ENCODE assay signal across 1 cellular context in the genomic region with DNA sequence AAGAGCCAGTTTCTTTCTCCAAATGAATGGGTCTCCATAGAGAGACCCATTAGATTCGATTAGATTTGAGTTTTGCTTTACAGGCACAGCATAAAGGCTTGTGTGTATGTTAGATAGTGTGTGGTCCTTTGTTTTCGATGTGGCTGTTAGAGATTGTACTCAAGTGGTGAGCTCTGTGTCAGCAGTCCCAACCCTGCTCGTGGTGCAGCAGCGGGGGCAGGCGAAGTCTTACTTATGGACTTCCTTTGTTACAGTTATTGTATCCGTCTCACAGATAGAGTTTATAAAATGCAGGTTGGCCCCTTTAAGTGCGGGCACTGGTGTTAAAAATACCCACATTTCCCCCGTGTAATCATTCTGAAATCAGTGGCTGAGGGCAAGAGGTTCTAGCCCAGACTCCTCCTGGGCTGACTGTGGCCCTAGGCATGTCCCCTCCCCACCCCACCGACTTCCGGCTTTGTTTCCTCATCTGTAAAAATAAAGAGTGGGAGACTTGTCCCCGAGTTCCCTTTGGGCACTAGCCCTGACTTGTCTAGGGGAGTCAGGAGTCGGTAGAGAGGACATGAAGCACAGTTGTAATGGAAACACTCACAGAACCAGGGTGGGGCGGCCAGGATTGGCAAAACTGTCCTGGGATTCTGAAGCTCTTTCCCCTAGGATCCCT.
TF ChIP-seq lines count a peak whose summit lies in the region.

No MANE protein-coding gene starts in this region.

TF ChIP-seq in HepG2, 621 proteins besides CTCF, POLR2A, EP300 and RAD21 (continued from another document):
- TF ChIP-seq, protein P1, sequence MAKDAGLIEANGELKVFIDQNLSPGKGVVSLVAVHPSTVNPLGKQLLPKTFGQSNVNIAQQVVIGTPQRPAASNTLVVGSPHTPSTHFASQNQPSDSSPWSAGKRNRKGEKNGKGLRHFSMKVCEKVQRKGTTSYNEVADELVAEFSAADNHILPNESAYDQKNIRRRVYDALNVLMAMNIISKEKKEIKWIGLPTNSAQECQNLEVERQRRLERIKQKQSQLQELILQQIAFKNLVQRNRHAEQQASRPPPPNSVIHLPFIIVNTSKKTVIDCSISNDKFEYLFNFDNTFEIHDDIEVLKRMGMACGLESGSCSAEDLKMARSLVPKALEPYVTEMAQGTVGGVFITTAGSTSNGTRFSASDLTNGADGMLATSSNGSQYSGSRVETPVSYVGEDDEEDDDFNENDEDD (CRISPR knock-in tag; IDR thresholded peaks at IDR 0.05; ENCODE audit: borderline replicate concordance), result no peak
- TF ChIP-seq GTF3A (CRISPR knock-in tag; conservative IDR thresholded peaks at IDR 0.05), result no peak
- no peak for TF ChIP-seq ZMYM3 (CRISPR knock-in tag; IDR thresholded peaks at IDR 0.05)
- no peak for TF ChIP-seq HNRNPUL1 (IDR thresholded peaks at IDR 0.05; ENCODE audit: low read depth, low read length)
- TF ChIP-seq ZNF251 (CRISPR knock-in tag; IDR thresholded peaks at IDR 0.05), result no peak
- no peak for TF ChIP-seq HDAC2 (CRISPR knock-in tag; IDR thresholded peaks at IDR 0.05)
- TF ChIP-seq, protein P2, sequence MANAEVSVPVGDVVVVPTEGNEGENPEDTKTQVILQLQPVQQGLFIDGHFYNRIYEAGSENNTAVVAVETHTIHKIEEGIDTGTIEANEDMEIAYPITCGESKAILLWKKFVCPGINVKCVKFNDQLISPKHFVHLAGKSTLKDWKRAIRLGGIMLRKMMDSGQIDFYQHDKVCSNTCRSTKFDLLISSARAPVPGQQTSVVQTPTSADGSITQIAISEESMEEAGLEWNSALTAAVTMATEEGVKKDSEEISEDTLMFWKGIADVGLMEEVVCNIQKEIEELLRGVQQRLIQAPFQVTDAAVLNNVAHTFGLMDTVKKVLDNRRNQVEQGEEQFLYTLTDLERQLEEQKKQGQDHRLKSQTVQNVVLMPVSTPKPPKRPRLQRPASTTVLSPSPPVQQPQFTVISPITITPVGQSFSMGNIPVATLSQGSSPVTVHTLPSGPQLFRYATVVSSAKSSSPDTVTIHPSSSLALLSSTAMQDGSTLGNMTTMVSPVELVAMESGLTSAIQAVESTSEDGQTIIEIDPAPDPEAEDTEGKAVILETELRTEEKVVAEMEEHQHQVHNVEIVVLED (CRISPR knock-in tag; IDR thresholded peaks at IDR 0.05; ENCODE audit: borderline replicate concordance), result no peak
- no peak for TF ChIP-seq ZNF567 (CRISPR knock-in tag; IDR thresholded peaks at IDR 0.05; ENCODE audit: borderline replicate concordance)
- no peak for TF ChIP-seq ZNF12 (CRISPR knock-in tag; IDR thresholded peaks at IDR 0.05)
- TF ChIP-seq TGIF2 (CRISPR knock-in tag; IDR thresholded peaks at IDR 0.05), result no peak
- TF ChIP-seq KLF6 (CRISPR knock-in tag; IDR thresholded peaks at IDR 0.05), result no peak
- no peak for TF ChIP-seq JARID2 (CRISPR knock-in tag; IDR thresholded peaks at IDR 0.05; ENCODE audit: insufficient replicate concordance)
- TF ChIP-seq, protein P3, sequence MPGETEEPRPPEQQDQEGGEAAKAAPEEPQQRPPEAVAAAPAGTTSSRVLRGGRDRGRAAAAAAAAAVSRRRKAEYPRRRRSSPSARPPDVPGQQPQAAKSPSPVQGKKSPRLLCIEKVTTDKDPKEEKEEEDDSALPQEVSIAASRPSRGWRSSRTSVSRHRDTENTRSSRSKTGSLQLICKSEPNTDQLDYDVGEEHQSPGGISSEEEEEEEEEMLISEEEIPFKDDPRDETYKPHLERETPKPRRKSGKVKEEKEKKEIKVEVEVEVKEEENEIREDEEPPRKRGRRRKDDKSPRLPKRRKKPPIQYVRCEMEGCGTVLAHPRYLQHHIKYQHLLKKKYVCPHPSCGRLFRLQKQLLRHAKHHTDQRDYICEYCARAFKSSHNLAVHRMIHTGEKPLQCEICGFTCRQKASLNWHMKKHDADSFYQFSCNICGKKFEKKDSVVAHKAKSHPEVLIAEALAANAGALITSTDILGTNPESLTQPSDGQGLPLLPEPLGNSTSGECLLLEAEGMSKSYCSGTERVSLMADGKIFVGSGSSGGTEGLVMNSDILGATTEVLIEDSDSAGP (CRISPR knock-in tag; IDR thresholded peaks at IDR 0.05; ENCODE audit: borderline replicate concordance), result no peak
- no peak for TF ChIP-seq HNRNPLL (IDR thresholded peaks at IDR 0.05; ENCODE audit: low read depth, low read length, poor library complexity, severe bottlenecking)
